Comparison of ENCODE assay signal across 10 cellular contexts in genomic region chr15:67825880-67826716, GRCh38. TPM values are rescaled to one million over a fixed set of nuclear protein-coding genes. Genes with fewer than 3 reads are reported as not detected.
A peak's percentile ranks its signal among the peaks of the same experiment; 100 is the strongest.
DNase-seq lines count a peak whose midpoint lies in the region; ATAC-seq and TF ChIP-seq lines count a peak whose summit lies in the region.
"Had no signal": no experiment of that assay in that cellular context is flagged by ENCODE, and none has a peak within 500 bp of the region (broad histone marks: within the 10 kb centered on the region; RNA-seq: fewer than 3 reads in every experiment).

No MANE protein-coding gene starts in this region.

- no peak for DNase-seq in CD8-positive, alpha-beta T cell
- DNase-seq in IMR-90 (no peak), coronary artery (ENCODE audit: low spot score) (no peak), neuronal stem cell (ENCODE audit: low spot score) (no peak), ovary (no peak), SW480 (ENCODE audit: low spot score) (no peak), cerebellum (ENCODE audit: low spot score) (no peak), LoVo (ENCODE audit: low spot score) (no peak)
- DNase-seq: left cardiac atrium, small intestine had no signal

- H2AK9ac ChIP-seq in IMR-90 (replicated peaks; ENCODE audit: low read depth, low read length, poor library complexity) = no peak overlapping the region

- H3K36me3 ChIP-seq in CD8-positive, alpha-beta T cell (ENCODE audit: insufficient read depth, low read length) = no peaks in the 10 kb centered on the region
- no peaks in the 10 kb centered on the region for H3K36me3 ChIP-seq in IMR-90 (ENCODE audit: control insufficient read depth, insufficient read depth, low read length)
- no peaks in the 10 kb centered on the region for H3K36me3 ChIP-seq in neuronal stem cell (replicated peaks in 1 of 2; ENCODE audit: control insufficient read depth in 2 of 2, insufficient read depth in 2 of 2, low read length in 2 of 2)
- no peaks in the 10 kb centered on the region for H3K36me3 ChIP-seq in ovary

- H2BK120ac ChIP-seq in IMR-90 (ENCODE audit: low read depth, low read length) (no peak overlapping the region), neuronal stem cell (ENCODE audit: low read depth, low read length) (no peak overlapping the region)

- no peak overlapping the region for H3K4me3 ChIP-seq in CD8-positive, alpha-beta T cell (ENCODE audit: low read depth, low read length)
- H3K4me3 ChIP-seq in IMR-90 (ENCODE audit: insufficient read depth, low read depth, low read length) (no peak overlapping the region), coronary artery (peak overlapping the region; percentile 59), neuronal stem cell (ENCODE audit: low read length in 2 of 2) (peak overlapping the region in 1 of 2 donors; percentile 56), ovary (no peak overlapping the region)

- no peaks in the 10 kb centered on the region for H3K36me3 Mint-ChIP-seq in CD8-positive, alpha-beta T cell

- H3K4me2 ChIP-seq in IMR-90 (ENCODE audit: low read depth, low read length) (peak overlapping the region; percentile 31; the same call in 1 of the 2 replicates), neuronal stem cell (ENCODE audit: insufficient read depth, low read length, poor library complexity, severe bottlenecking) (no peak overlapping the region)

- no peak for TF ChIP-seq CTCF in CD8-positive, alpha-beta T cell (IDR thresholded peaks at IDR 0.05)
- TF ChIP-seq CTCF in IMR-90 (conservative IDR thresholded peaks at IDR 0.05; ENCODE audit: low read depth, low read length) (no peak), coronary artery (IDR thresholded peaks at IDR 0.05) (no peak), ovary (IDR thresholded peaks at IDR 0.05) (no peak)

- H2BK5ac ChIP-seq in IMR-90 (ENCODE audit: low read depth, low read length, poor library complexity, severe bottlenecking) (no peak overlapping the region), neuronal stem cell (ENCODE audit: low read length) (peak overlapping the region; percentile 11)

- H2BK12ac ChIP-seq in neuronal stem cell (ENCODE audit: low read length) = no peak overlapping the region

- H2AK5ac ChIP-seq in IMR-90 (ENCODE audit: low read depth, low read length) (no peak overlapping the region), neuronal stem cell (ENCODE audit: low read depth, low read length) (no peak overlapping the region)

- in situ Hi-C loops in IMR-90 (cut with MboI; ENCODE audit: low sequenced_read_pairs) = no loop called here

- dilution Hi-C loops in IMR-90 (cut with HindIII; ENCODE audit: low sequenced_read_pairs, unreplicated experiment) = no loop called here

- H3K27ac Mint-ChIP-seq in CD8-positive, alpha-beta T cell = no peak overlapping the region

- no peak overlapping the region for H4K5ac ChIP-seq in IMR-90 (ENCODE audit: low read depth, low read length)

- POLR2A ChIA-PET in CD8-positive, alpha-beta T cell (lab: Charles Lee) = interaction anchor here (1.0 kb wide), 2 partner anchors 65 to 169 kb away, joined by 3 to 4 read pairs; no protein-coding TSS in a partner anchor
- POLR2A ChIA-PET in IMR-90 (lab: Charles Lee; ENCODE audit: unreplicated experiment) = no interaction called here

- H3K14ac ChIP-seq in IMR-90 (replicated peaks; ENCODE audit: low read depth, low read length) (no peak overlapping the region), neuronal stem cell (ENCODE audit: low read length) (peak overlapping the region; percentile 71)

- H2BK20ac ChIP-seq in IMR-90 (ENCODE audit: low read depth, low read length) = no peak overlapping the region

- H4K91ac ChIP-seq in IMR-90 (ENCODE audit: insufficient read depth, low read depth, low read length) (no peak overlapping the region), neuronal stem cell (ENCODE audit: low read depth, low read length, poor library complexity) (no peak overlapping the region)

- H3K27me3 ChIP-seq in CD8-positive, alpha-beta T cell (ENCODE audit: insufficient read depth, low read length) = peaks cover 58% of the 10 kb centered on the region
- H3K27me3 ChIP-seq in IMR-90 (ENCODE audit: control insufficient read depth, insufficient read depth, low read length) = peaks cover 95% of the 10 kb centered on the region
- H3K27me3 ChIP-seq in neuronal stem cell (ENCODE audit: control insufficient read depth in 3 of 3, insufficient read depth in 3 of 3, low read depth in 1 of 3, low read length in 3 of 3) = peaks cover 92 to 99% (median 99%) of the 10 kb centered on the region in 3 experiments
- H3K27me3 ChIP-seq in ovary = peaks cover 44% of the 10 kb centered on the region

- H3K4me1 Mint-ChIP-seq in CD8-positive, alpha-beta T cell (ENCODE audit: low read depth) = peaks cover 61% of the 10 kb centered on the region

- H3K4ac ChIP-seq in IMR-90 (ENCODE audit: low read depth, low read length) (no peak overlapping the region), neuronal stem cell (ENCODE audit: low read length) (no peak overlapping the region)

- TF ChIP-seq EP300 in ovary (IDR thresholded peaks at IDR 0.05) = no peak

- H3K56ac ChIP-seq in IMR-90 (ENCODE audit: extremely low read depth, insufficient read depth, low read length) = no peak overlapping the region

- H3K9me1 ChIP-seq in IMR-90 (ENCODE audit: insufficient read depth, low read length) = no peaks in the 10 kb centered on the region; the same call in 1 of the 2 replicates

- H3K18ac ChIP-seq in IMR-90 (ENCODE audit: low read depth, low read length) (no peak overlapping the region), neuronal stem cell (ENCODE audit: low read length) (peak overlapping the region; percentile 31)

- H4K8ac ChIP-seq in IMR-90 (ENCODE audit: low read depth in 2 of 2, low read length in 2 of 2) (no peak overlapping the region), neuronal stem cell (ENCODE audit: low read depth, low read length) (peak overlapping the region; percentile 17)

- H3K4me3 Mint-ChIP-seq in CD8-positive, alpha-beta T cell = peak overlapping the region; percentile 61

- no peak overlapping the region for H3K27ac ChIP-seq in CD8-positive, alpha-beta T cell (ENCODE audit: low read depth, low read length)
- H3K27ac ChIP-seq in IMR-90 (ENCODE audit: insufficient read depth, low read length) (no peak overlapping the region), coronary artery (no peak overlapping the region), neuronal stem cell (replicated peaks; ENCODE audit: low read length) (no peak overlapping the region), ovary (no peak overlapping the region)

- H2BK15ac ChIP-seq in IMR-90 (ENCODE audit: low read depth, low read length) (no peak overlapping the region), neuronal stem cell (ENCODE audit: low read length) (no peak overlapping the region)

- H3K27me3 Mint-ChIP-seq in CD8-positive, alpha-beta T cell (ENCODE audit: low read depth) = peaks cover 67% of the 10 kb centered on the region

- peak overlapping the region; percentile 51; the same call in 1 of the 2 replicates for H3K23ac ChIP-seq in IMR-90 (ENCODE audit: low read depth, low read length)
- H3K23ac ChIP-seq in neuronal stem cell (ENCODE audit: low read depth, low read length, poor library complexity) = peak overlapping the region; percentile 98

- H2AFZ ChIP-seq in IMR-90 (replicated peaks; ENCODE audit: low read length, poor library complexity) = peak overlapping the region; percentile 49
- H2AFZ ChIP-seq in neuronal stem cell (ENCODE audit: low read length) = peak overlapping the region; percentile 42

- CTCF ChIA-PET in CD8-positive, alpha-beta T cell (lab: Charles Lee) = interaction anchor here (0.9 to 2.3 kb wide), 3 partner anchors 10 to 369 kb away, joined by 3 to 7 read pairs (median 5); no protein-coding TSS in a partner anchor
- CTCF ChIA-PET in IMR-90 (lab: Yijun Ruan, JAX) = interaction anchor here (1.0 kb wide), 1 partner anchor 325 kb away, joined by 4 read pairs; no protein-coding TSS in a partner anchor

- no peaks in the 10 kb centered on the region for H3K79me1 ChIP-seq in IMR-90 (ENCODE audit: low read depth in 1 of 2, low read length in 2 of 2)
- peaks cover 6% of the 10 kb centered on the region for H3K79me1 ChIP-seq in neuronal stem cell (ENCODE audit: low read depth, low read length)

- H3K9ac ChIP-seq in IMR-90 (ENCODE audit: low read depth, low read length) = no peak overlapping the region
- no peak overlapping the region for H3K9ac ChIP-seq in neuronal stem cell (ENCODE audit: low read depth, low read length, poor library complexity)

- no peak for TF ChIP-seq RAD21 in IMR-90 (IDR thresholded peaks at IDR 0.05; ENCODE audit: low read length)

- intact Hi-C loops in CD8-positive, alpha-beta T cell (cut with DNase I, micrococcal nuclease) = no loop called here
- intact Hi-C loops in IMR-90 (cut with micrococcal nuclease) = no loop called here
- intact Hi-C loops in ovary (cut with DNase I) = no loop called here

- WGBS in IMR-90 (ENCODE audit: extremely low coverage in 2 of 2, insufficient read length in 1 of 2), 2 experiments = 6% methylated on average over 59 of the region's 77 CpGs; no CpG with 5 or more reads in 1 of the 2 experiments
- WGBS in neuronal stem cell (ENCODE audit: extremely low coverage in 2 of 2, insufficient read length in 2 of 2, insufficient replicate concordance in 1 of 2), 2 donors = no CpG with 5 or more reads among the region's 77 CpGs
- 7 to 15% (median 11%) methylated on average over 68 to 77 of the region's 77 CpGs for WGBS in ovary, 3 donors

- no TSS peak for BruUV-seq in IMR-90 (replicated peaks; lab: Mats Ljungman, UMichigan)

- H3K9me3 Mint-ChIP-seq in CD8-positive, alpha-beta T cell = no peaks in the 10 kb centered on the region

- peaks cover 66% of the 10 kb centered on the region for H3K4me1 ChIP-seq in CD8-positive, alpha-beta T cell (ENCODE audit: insufficient read depth, low read length)
- H3K4me1 ChIP-seq in IMR-90 (ENCODE audit: control insufficient read depth, insufficient read depth, low read length) (peaks cover 3% of the 10 kb centered on the region; the same call in 1 of the 2 replicates), neuronal stem cell (ENCODE audit: control insufficient read depth in 2 of 2, insufficient read depth in 1 of 2, low read depth in 1 of 2, low read length in 2 of 2) (peaks cover 3 to 21% of the 10 kb centered on the region in 2 donors), ovary (ENCODE audit: insufficient read depth) (peaks cover 3% of the 10 kb centered on the region)

- no peak for TF ChIP-seq POLR2A in IMR-90 (IDR thresholded peaks at IDR 0.05; ENCODE audit: low read depth, low read length)
- no peak for TF ChIP-seq POLR2A in ovary (IDR thresholded peaks at IDR 0.05)

- no peaks in the 10 kb centered on the region for H3K9me3 ChIP-seq in CD8-positive, alpha-beta T cell (ENCODE audit: low read length)
- H3K9me3 ChIP-seq in IMR-90 (ENCODE audit: control insufficient read depth, insufficient read depth, low read length) = peaks cover 17% of the 10 kb centered on the region
- peaks cover 10 to 12% of the 10 kb centered on the region in 2 donors for H3K9me3 ChIP-seq in neuronal stem cell (replicated peaks in 1 of 2; ENCODE audit: control insufficient read depth in 2 of 2, insufficient read depth in 1 of 2, low read depth in 1 of 2, low read length in 2 of 2)
- H3K9me3 ChIP-seq in ovary = no peaks in the 10 kb centered on the region

- peaks cover 28% of the 10 kb centered on the region for H4K20me1 ChIP-seq in IMR-90 (ENCODE audit: insufficient read depth, low read length)

- ATAC-seq in CD8-positive, alpha-beta T cell = no peak
- ATAC-seq in IMR-90 (ENCODE audit: low read depth) = no peak

RNA-seq across cellular contexts. Expression of gene SKOR1, which starts 0.8 kb away (rescaled TPM):
- total RNA-seq in CD8-positive, alpha-beta T cell = 1 to 10 TPM; 1.8 to 2.3 TPM
- total RNA-seq in IMR-90 (2012; rRNA removed) (not detected in 2 replicates), ovary (1 to 10 TPM in 2 of 7 donors, under 1 TPM in 5; 0.34 to 1.2 (median 0.92) TPM), cerebellum (14.9 TPM)
- polyA plus RNA-seq in IMR-90 (2012; rRNA removed) (0.03 and 0.06 TPM in 2 replicates), ovary (under 1 TPM; 0.05 to 0.67 TPM)
- 0.07 TPM in 1 of 2 replicates, not detected in the other for polyA plus RNA-seq in IMR-90 (2012; cell fraction: cytosol; rRNA removed)
- polyA plus RNA-seq in IMR-90 (2012; cell fraction: nucleus; rRNA removed; ENCODE audit: low replicate concordance) = 0.21 and 0.52 TPM in 2 replicates
- polyA plus RNA-seq in neuronal stem cell (2013, experiment 1 of 2) = 0.24 TPM
- polyA plus RNA-seq in neuronal stem cell (2013, experiment 2 of 2) = 0.21 TPM

RNA-seq across cellular contexts. Expression of gene RNU6-1, which starts 13.7 kb away (rescaled TPM):
- total RNA-seq in CD8-positive, alpha-beta T cell = not detected
- total RNA-seq in IMR-90 (2012; rRNA removed) = not detected in 2 replicates
- not detected in 2 replicates for polyA plus RNA-seq in IMR-90 (2012; rRNA removed)
- not detected in 2 replicates for polyA plus RNA-seq in IMR-90 (2012; cell fraction: cytosol; rRNA removed)
- polyA plus RNA-seq in IMR-90 (2012; cell fraction: nucleus; rRNA removed; ENCODE audit: low replicate concordance) = not detected in 2 replicates
- polyA plus RNA-seq in neuronal stem cell (2013, experiment 1 of 2) = not detected
- not detected for polyA plus RNA-seq in neuronal stem cell (2013, experiment 2 of 2)
- total RNA-seq in ovary = not detected
- polyA plus RNA-seq in ovary = not detected
- total RNA-seq in cerebellum = not detected
- total RNA-seq: left cardiac atrium had no signal
- polyA plus RNA-seq: small intestine had no signal
